ENCODE assay signal across 14 cellular contexts in the genomic region with DNA sequence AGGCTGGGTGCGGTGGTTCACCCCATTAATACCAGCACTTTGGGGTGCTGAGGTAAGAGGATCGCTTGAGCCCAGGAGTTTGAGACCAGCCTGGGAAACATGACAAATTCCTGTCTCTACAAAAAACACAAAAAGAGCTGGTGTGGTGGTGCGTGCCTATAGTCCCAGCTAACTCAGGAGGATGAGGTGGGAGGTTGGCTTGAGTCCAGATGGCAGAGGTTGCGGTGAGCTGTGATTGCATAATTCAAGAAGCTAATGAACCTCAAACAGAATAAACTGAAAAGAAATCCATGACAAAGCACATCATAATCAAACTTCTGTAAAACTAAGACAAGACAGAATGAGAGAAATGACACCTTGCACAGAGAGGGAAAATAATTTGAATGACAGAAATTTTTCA. TPM values are rescaled to one million over a fixed set of nuclear protein-coding genes. Genes with fewer than 3 reads are reported as not detected.
DNase-seq lines count a peak whose midpoint lies in the region; ATAC-seq and TF ChIP-seq lines count a peak whose summit lies in the region.
"Had no signal": no experiment of that assay in that cellular context is flagged by ENCODE, and none has a peak within 500 bp of the region (broad histone marks: within the 10 kb centered on the region; RNA-seq: fewer than 3 reads in every experiment).

No MANE protein-coding gene starts in this region.

- no peak overlapping the region for H3K4me3 ChIP-seq in cardiac fibroblast (replicated peaks in 1 of 2; ENCODE audit: low read depth in 2 of 2, low read length in 2 of 2)
- no peak overlapping the region for H3K4me3 ChIP-seq in Peyer's patch
- H3K4me3 ChIP-seq: uterus had no signal

- TF ChIP-seq CTCF in cardiac fibroblast (IDR thresholded peaks at IDR 0.05; ENCODE audit: low read depth, low read length) (no peak), Peyer's patch (IDR thresholded peaks at IDR 0.05) (no peak)

- TF ChIP-seq POLR2A in Peyer's patch (IDR thresholded peaks at IDR 0.05) = no peak

- H3K9me3 ChIP-seq in Peyer's patch = no peaks in the 10 kb centered on the region
- H3K9me3 ChIP-seq: uterus had no signal

- H3K4me1 ChIP-seq in Peyer's patch = no peaks in the 10 kb centered on the region
- H3K4me1 ChIP-seq: uterus had no signal

- ATAC-seq in GM18858 (IDR thresholded peaks at IDR 0.05; ENCODE audit: unreplicated experiment) = no peak
- ATAC-seq: T-cell had no signal

- no peak overlapping the region for H3K27ac ChIP-seq in Peyer's patch
- H3K27ac ChIP-seq: uterus had no signal

- H3K36me3 ChIP-seq in Peyer's patch = no peaks in the 10 kb centered on the region
- H3K36me3 ChIP-seq: uterus had no signal

- H3K27me3 ChIP-seq in Peyer's patch = no peaks in the 10 kb centered on the region
- H3K27me3 ChIP-seq: uterus had no signal

- DNase-seq in NCI-H82 (lab: John Stamatoyannopoulos, UW) (peak; percentile 29), NCI-H82 treated with DMSO at 0.1 percent for 48 hours (lab: John Stamatoyannopoulos, UW; ENCODE audit: unreplicated experiment) (no peak), NOMO-1 treated with dmso at 0.1 percent for 144 hours (lab: John Stamatoyannopoulos, UW; ENCODE audit: unreplicated experiment) (peak; percentile 26), cardiac fibroblast (ENCODE audit: low read depth in 2 of 2) (peak; percentile 77 to 79), renal cortical epithelial cell (ENCODE audit: low read depth) (peak; percentile 90), Peyer's patch (no peak)
- DNase-seq in stimulated activated CD8-positive, alpha-beta memory T cell treated with anti-CD3 and anti-CD28 coated beads, Interleukin-4, amount 100 ng/mL, for 48 hours = no peak
- DNase-seq: activated CD4-positive, alpha-beta T cell treated with anti-CD3 and anti-CD28 coated beads for 4 hours; NCI-H1436 treated with DMSO at 0.1 percent for 48 hours; NCI-H774; stimulated activated CD4-positive, alpha-beta T cell treated with anti-CD3 and anti-CD28 coated beads, Interleukin-2, amount 100 ng/mL, for 24 hours; T-cell; uterus had no signal

RNA-seq across cellular contexts. Expression of a gene that starts 54.8 kb away (rescaled TPM):
- total RNA-seq in renal cortical epithelial cell (7.5 and 10.6 TPM in 2 replicates), Peyer's patch (1 to 10 TPM; 1.6 to 6.5 (median 3.3) TPM)

Comparison
In these comparisons a context has a peak if more than half of its experiments do, and no peak if none do; other contexts are left out.
1. DNase-seq: peak in NCI-H82 (single experiment), NOMO-1 treated with dmso at 0.1 percent for 144 hours (single experiment), cardiac fibroblast (2 of 2) and renal cortical epithelial cell (single experiment); none in NCI-H82 treated with DMSO at 0.1 percent for 48 hours (single experiment), Peyer's patch (0 of 3) and stimulated activated CD8-positive, alpha-beta memory T cell treated with anti-CD3 and anti-CD28 coated beads, Interleukin-4, amount 100 ng/mL, for 48 hours (single experiment).